ENCODE assay signal across 10 cellular contexts in genomic region chr2:95589777-95590536, GRCh38. TPM values are rescaled to one million over a fixed set of nuclear protein-coding genes. Genes with fewer than 3 reads are reported as not detected.
DNase-seq lines count a peak whose midpoint lies in the region; ATAC-seq lines count a peak whose summit lies in the region.
"Not testable (repeated sequence)": the region's sequence is repeated elsewhere in the genome, so short reads cannot be mapped to it uniquely, and the experiment has no call there.
"Had no signal": no experiment of that assay in that cellular context is flagged by ENCODE, and none has a peak within 500 bp of the region (broad histone marks: within the 10 kb centered on the region; RNA-seq: fewer than 3 reads in every experiment).

No MANE protein-coding gene starts in this region.

- not testable (repeated sequence) for H3K27ac Mint-ChIP-seq in activated CD4-positive, alpha-beta T cell treated with anti-CD3 and anti-CD28 coated beads for 36 hours; activated T-cell treated with anti-CD3 and anti-CD28 coated beads, Interleukin-2, amount 50 U/mL, for 72 hours
- peak overlapping the region; percentile 11 for H3K27ac Mint-ChIP-seq in activated naive CD4-positive, alpha-beta T cell treated with anti-CD3 and anti-CD28 coated beads for 36 hours

- not testable (repeated sequence) for H3K36me3 Mint-ChIP-seq in activated CD4-positive, alpha-beta T cell treated with anti-CD3 and anti-CD28 coated beads for 36 hours (ENCODE audit: low read depth); activated T-cell treated with anti-CD3 and anti-CD28 coated beads, Interleukin-2, amount 50 U/mL, for 72 hours (ENCODE audit: insufficient read depth in 2 of 2); activated naive CD4-positive, alpha-beta T cell treated with anti-CD3 and anti-CD28 coated beads for 36 hours (ENCODE audit: low read depth)

- H3K4me3 Mint-ChIP-seq in activated CD4-positive, alpha-beta T cell treated with anti-CD3 and anti-CD28 coated beads for 36 hours; activated T-cell treated with anti-CD3 and anti-CD28 coated beads, Interleukin-2, amount 50 U/mL, for 72 hours; activated naive CD4-positive, alpha-beta T cell treated with anti-CD3 and anti-CD28 coated beads for 36 hours: not testable (repeated sequence)

- peak; percentile 55 for ATAC-seq in activated CD4-positive, alpha-beta T cell treated with anti-CD3 and anti-CD28 coated beads for 36 hours
- peak; percentile 43 to 78 for ATAC-seq in activated T-cell treated with anti-CD3 and anti-CD28 coated beads, Interleukin-2, amount 50 U/mL, for 72 hours (replicated peaks in 1 of 2)

- H3K27me3 Mint-ChIP-seq in activated CD4-positive, alpha-beta T cell treated with anti-CD3 and anti-CD28 coated beads for 36 hours; activated naive CD4-positive, alpha-beta T cell treated with anti-CD3 and anti-CD28 coated beads for 36 hours (ENCODE audit: low read depth): not testable (repeated sequence)
- peaks cover 11% of the 10 kb centered on the region for H3K27me3 Mint-ChIP-seq in activated T-cell treated with anti-CD3 and anti-CD28 coated beads, Interleukin-2, amount 50 U/mL, for 72 hours (ENCODE audit: low read depth)

- CTCF ChIA-PET in activated CD4-positive, alpha-beta T cell treated with anti-CD3 and anti-CD28 coated beads for 36 hours (lab: Charles Lee); activated naive CD4-positive, alpha-beta T cell treated with anti-CD3 and anti-CD28 coated beads for 36 hours (lab: Charles Lee): not testable (repeated sequence)

- not testable (repeated sequence) for H3K9me3 Mint-ChIP-seq in activated CD4-positive, alpha-beta T cell treated with anti-CD3 and anti-CD28 coated beads for 36 hours (ENCODE audit: low read depth); activated T-cell treated with anti-CD3 and anti-CD28 coated beads, Interleukin-2, amount 50 U/mL, for 72 hours; activated naive CD4-positive, alpha-beta T cell treated with anti-CD3 and anti-CD28 coated beads for 36 hours

- intact Hi-C loops in activated CD4-positive, alpha-beta T cell treated with anti-CD3 and anti-CD28 coated beads for 36 hours (cut with DNase I, micrococcal nuclease); activated naive CD4-positive, alpha-beta T cell treated with anti-CD3 and anti-CD28 coated beads for 36 hours (cut with micrococcal nuclease); posterior vena cava (cut with DNase I): not testable (repeated sequence)

- not testable (repeated sequence) for DNase-seq in activated CD4-positive, alpha-beta T cell treated with anti-CD3 and anti-CD28 coated beads for 36 hours; activated T-cell treated with anti-CD3 and anti-CD28 coated beads, Interleukin-2, amount 50 U/mL, for 72 hours; activated naive CD4-positive, alpha-beta T cell treated with anti-CD3 and anti-CD28 coated beads for 36 hours
- DNase-seq in posterior vena cava (ENCODE audit: low spot score), result peak; percentile 60

- H3K4me1 Mint-ChIP-seq in activated CD4-positive, alpha-beta T cell treated with anti-CD3 and anti-CD28 coated beads for 36 hours; activated T-cell treated with anti-CD3 and anti-CD28 coated beads, Interleukin-2, amount 50 U/mL, for 72 hours (ENCODE audit: low read depth); activated naive CD4-positive, alpha-beta T cell treated with anti-CD3 and anti-CD28 coated beads for 36 hours (ENCODE audit: low read depth): not testable (repeated sequence)

- POLR2A ChIA-PET in activated CD4-positive, alpha-beta T cell treated with anti-CD3 and anti-CD28 coated beads for 36 hours (lab: Charles Lee), result not testable (repeated sequence)

RNA-seq across cellular contexts. Expression of gene TRIM43, which starts 1.8 kb away (rescaled TPM):
- not detected for total RNA-seq in activated CD4-positive, alpha-beta T cell treated with anti-CD3 and anti-CD28 coated beads for 36 hours
- not detected for total RNA-seq in activated T-cell treated with anti-CD3 and anti-CD28 coated beads, Interleukin-2, amount 50 U/mL, for 72 hours
- not detected for total RNA-seq in activated naive CD4-positive, alpha-beta T cell treated with anti-CD3 and anti-CD28 coated beads for 36 hours
- not detected for total RNA-seq in posterior vena cava
- total RNA-seq: A673; CD4-positive, alpha-beta memory T cell; CD4-positive, CD25-positive, alpha-beta regulatory T cell; CD8-positive, alpha-beta memory T cell; Daoy; GM12878 had no signal
